In genomic region chr12:57465747-57466505, GRCh38 we compare ENCODE assay signal across 1 cellular context.
TF ChIP-seq lines count a peak whose summit lies in the region.

No MANE protein-coding gene starts in this region.

TF ChIP-seq in HepG2, 621 proteins besides CTCF, POLR2A, EP300 and RAD21:
- TF ChIP-seq CCDC6 (CRISPR knock-in tag; IDR thresholded peaks at IDR 0.05) (no peak), HNF1A (IDR thresholded peaks at IDR 0.05; ENCODE audit: low read depth) (no peak), HNF1A (CRISPR knock-in tag; IDR thresholded peaks at IDR 0.05; ENCODE audit: borderline replicate concordance) (no peak), BHLHE40 (IDR thresholded peaks at IDR 0.05; ENCODE audit: low read length) (0 out of 2 replicates have a peak, but pooled peaks have one; percentile 34)
TF ChIP-seq in HepG2: peak in this region for 1.
